38 cellular contexts compared by ENCODE assay signal in genomic region chrX:98637451-98637850, GRCh38.
"Had no signal": no experiment of that assay in that cellular context is flagged by ENCODE, and none has a peak within 500 bp of the region (broad histone marks: within the 10 kb centered on the region; RNA-seq: fewer than 3 reads in every experiment).

No MANE protein-coding gene starts in this region.

- H3K4me1 ChIP-seq: adrenal gland, ascending aorta, body of pancreas, breast epithelium had no signal

- H3K36me3 ChIP-seq: adrenal gland, ascending aorta, brain microvascular endothelial cell, breast epithelium, cardiac muscle cell had no signal

- H3K4me3 Mint-ChIP-seq: activated naive CD4-positive, alpha-beta T cell treated with anti-CD3 and anti-CD28 coated beads for 36 hours; activated naive CD4-positive, alpha-beta T cell treated with anti-CD3 and anti-CD28 coated beads, Interleukin-2, amount 10 ng/mL, durations not matched to agents 7 days and 5 days; activated naive CD4-positive, alpha-beta T cell treated with anti-CD3 and anti-CD28 coated beads, Interleukin-2, amount 50 U/mL, for 24 hours; activated naive CD8-positive, alpha-beta T cell; activated naive CD8-positive, alpha-beta T cell treated with anti-CD3 and anti-CD28 coated beads for 36 hours; activated naive CD8-positive, alpha-beta T cell treated with anti-CD3 and anti-CD28 coated beads, Interleukin-2, amount 10 ng/mL, durations not matched to agents 7 days and 5 days; activated naive CD8-positive, alpha-beta T cell treated with anti-CD3 and anti-CD28 coated beads, Interleukin-2, amount 50 U/mL, for 24 hours; activated T-cell treated with anti-CD3 and anti-CD28 coated beads, Interleukin-2, amount 50 U/mL, for 24 hours; activated T-cell treated with anti-CD3 and anti-CD28 coated beads, Interleukin-2, amount 50 U/mL, for 4 hours; activated T-cell treated with anti-CD3 and anti-CD28 coated beads, Interleukin-2, amount 50 U/mL, for 72 hours; activated T-helper 1 cell treated with anti-CD3 and anti-CD28 coated beads, Interleukin-12 subunit alpha, Interleukin-12 subunit beta, Interleukin-2, Interleukin-4 antibody, amounts not matched to agents 30 ng/mL and 10 ng/mL and 1 ng/mL, durations not matched to agents 14 hours and 24 hours and 36 hours; activated T-helper 17 cell treated with anti-CD3 and anti-CD28 coated beads, Interleukin-2, amount 50 U/mL, for 72 hours; brain; central memory CD8-positive, alpha-beta T cell had no signal

- H3K4me1 Mint-ChIP-seq: activated naive CD4-positive, alpha-beta T cell treated with anti-CD3 and anti-CD28 coated beads, Interleukin-2, amount 10 ng/mL, durations not matched to agents 7 days and 5 days; activated naive CD4-positive, alpha-beta T cell treated with anti-CD3 and anti-CD28 coated beads, Interleukin-2, amount 50 U/mL, for 24 hours; activated naive CD8-positive, alpha-beta T cell treated with anti-CD3 and anti-CD28 coated beads for 36 hours; activated naive CD8-positive, alpha-beta T cell treated with anti-CD3 and anti-CD28 coated beads, Interleukin-2, amount 10 ng/mL, durations not matched to agents 7 days and 5 days; activated naive CD8-positive, alpha-beta T cell treated with anti-CD3 and anti-CD28 coated beads, Interleukin-2, amount 50 U/mL, for 24 hours; activated T-helper 17 cell treated with anti-CD3 and anti-CD28 coated beads, Interleukin-2, amount 50 U/mL, for 72 hours; brain; central memory CD8-positive, alpha-beta T cell had no signal

- H3K27me3 ChIP-seq: adrenal gland, ascending aorta, body of pancreas, brain microvascular endothelial cell, cardiac muscle cell had no signal

- ATAC-seq: activated naive CD4-positive, alpha-beta T cell treated with anti-CD3 and anti-CD28 coated beads, Interleukin-2, amount 50 U/mL, for 72 hours; activated naive CD8-positive, alpha-beta T cell treated with anti-CD3 and anti-CD28 coated beads, Interleukin-2, amount 50 U/mL, for 24 hours; activated T-cell treated with anti-CD3 and anti-CD28 coated beads, Interleukin-2, amount 50 U/mL, for 4 hours; activated T-cell treated with anti-CD3 and anti-CD28 coated beads, Interleukin-2, amount 50 U/mL, for 72 hours; activated T-helper 17 cell treated with anti-CD3 and anti-CD28 coated beads, Interleukin-2, amount 50 U/mL, for 72 hours; body of pancreas had no signal

- H3K27ac ChIP-seq: adrenal gland, ascending aorta, body of pancreas, brain microvascular endothelial cell, breast epithelium, cardiac muscle cell had no signal

- H3K27me3 Mint-ChIP-seq: activated naive CD4-positive, alpha-beta T cell treated with anti-CD3 and anti-CD28 coated beads, Interleukin-2, amount 10 ng/mL, durations not matched to agents 7 days and 5 days; activated naive CD4-positive, alpha-beta T cell treated with anti-CD3 and anti-CD28 coated beads, Interleukin-2, amount 50 U/mL, for 24 hours; activated naive CD8-positive, alpha-beta T cell; activated naive CD8-positive, alpha-beta T cell treated with anti-CD3 and anti-CD28 coated beads for 36 hours; activated naive CD8-positive, alpha-beta T cell treated with anti-CD3 and anti-CD28 coated beads, Interleukin-2, amount 10 ng/mL, durations not matched to agents 7 days and 5 days; activated naive CD8-positive, alpha-beta T cell treated with anti-CD3 and anti-CD28 coated beads, Interleukin-2, amount 50 U/mL, for 24 hours; activated T-cell treated with anti-CD3 and anti-CD28 coated beads, Interleukin-2, amount 50 U/mL, for 24 hours; activated T-helper 17 cell treated with anti-CD3 and anti-CD28 coated beads, Interleukin-2, amount 50 U/mL, for 72 hours; brain; central memory CD8-positive, alpha-beta T cell had no signal

- H3K9me3 ChIP-seq: adrenal gland, ascending aorta, body of pancreas had no signal

- H3K36me3 Mint-ChIP-seq: activated naive CD4-positive, alpha-beta T cell treated with anti-CD3 and anti-CD28 coated beads, Interleukin-2, amount 10 ng/mL, durations not matched to agents 7 days and 5 days; activated naive CD4-positive, alpha-beta T cell treated with anti-CD3 and anti-CD28 coated beads, Interleukin-2, amount 50 U/mL, for 24 hours; activated naive CD4-positive, alpha-beta T cell treated with anti-CD3 and anti-CD28 coated beads, Interleukin-2, amount 50 U/mL, for 72 hours; activated naive CD8-positive, alpha-beta T cell; activated naive CD8-positive, alpha-beta T cell treated with anti-CD3 and anti-CD28 coated beads for 36 hours; activated naive CD8-positive, alpha-beta T cell treated with anti-CD3 and anti-CD28 coated beads, Interleukin-2, amount 10 ng/mL, durations not matched to agents 7 days and 5 days had no signal

- FAIRE-seq: bronchial epithelial cell had no signal

- H3K4me3 ChIP-seq: adrenal gland, ascending aorta, body of pancreas, breast epithelium, cardiac muscle cell had no signal

- H3K27ac Mint-ChIP-seq: activated naive CD4-positive, alpha-beta T cell treated with anti-CD3 and anti-CD28 coated beads for 36 hours; activated naive CD4-positive, alpha-beta T cell treated with anti-CD3 and anti-CD28 coated beads, Interleukin-2, amount 10 ng/mL, durations not matched to agents 7 days and 5 days; activated naive CD4-positive, alpha-beta T cell treated with anti-CD3 and anti-CD28 coated beads, Interleukin-2, amount 50 U/mL, for 24 hours; activated naive CD4-positive, alpha-beta T cell treated with anti-CD3 and anti-CD28 coated beads, Interleukin-2, amount 50 U/mL, for 72 hours; activated naive CD8-positive, alpha-beta T cell; activated naive CD8-positive, alpha-beta T cell treated with anti-CD3 and anti-CD28 coated beads for 36 hours; activated naive CD8-positive, alpha-beta T cell treated with anti-CD3 and anti-CD28 coated beads, Interleukin-2, amount 10 ng/mL, durations not matched to agents 7 days and 5 days; activated naive CD8-positive, alpha-beta T cell treated with anti-CD3 and anti-CD28 coated beads, Interleukin-2, amount 50 U/mL, for 24 hours; activated T-cell treated with anti-CD3 and anti-CD28 coated beads, Interleukin-2, amount 50 U/mL, for 24 hours; activated T-cell treated with anti-CD3 and anti-CD28 coated beads, Interleukin-2, amount 50 U/mL, for 72 hours; activated T-helper 1 cell treated with anti-CD3 and anti-CD28 coated beads, Interleukin-12 subunit alpha, Interleukin-12 subunit beta, Interleukin-2, Interleukin-4 antibody, amounts not matched to agents 30 ng/mL and 10 ng/mL and 1 ng/mL, durations not matched to agents 14 hours and 24 hours and 36 hours; activated T-helper 17 cell treated with anti-CD3 and anti-CD28 coated beads, Interleukin-2, amount 50 U/mL, for 72 hours; activated T-helper 2 cell treated with anti-CD3 and anti-CD28 coated beads, Interferon-gamma antibody, Interleukin-2, Interleukin-4, amounts not matched to agents 10 μg/mL and 5 μg/mL and 100 μg/mL, durations not matched to agents 14 hours and 24 hours and 36 hours; brain had no signal

- H3K9me3 Mint-ChIP-seq: activated naive CD4-positive, alpha-beta T cell treated with anti-CD3 and anti-CD28 coated beads for 36 hours; activated naive CD4-positive, alpha-beta T cell treated with anti-CD3 and anti-CD28 coated beads, Interleukin-2, amount 10 ng/mL, durations not matched to agents 7 days and 5 days; activated naive CD4-positive, alpha-beta T cell treated with anti-CD3 and anti-CD28 coated beads, Interleukin-2, amount 50 U/mL, for 24 hours; activated naive CD8-positive, alpha-beta T cell treated with anti-CD3 and anti-CD28 coated beads for 36 hours had no signal

- DNase-seq: activated effector memory CD4-positive, alpha-beta T cell treated with anti-CD3 and anti-CD28 coated beads, Interleukin-2, amount 50 U/mL, for 16 hours; activated effector memory CD4-positive, alpha-beta T cell treated with Interleukin-2 at 50 U/mL for 16 hours; activated gamma-delta T cell; activated gamma-delta T cell treated with Interleukin-2 at 50 U/mL for 16 hours; activated naive CD4-positive, alpha-beta T cell; activated naive CD4-positive, alpha-beta T cell treated with anti-CD3 and anti-CD28 coated beads for 36 hours; activated naive CD4-positive, alpha-beta T cell treated with anti-CD3 and anti-CD28 coated beads, Interleukin-2, amount 10 ng/mL, durations not matched to agents 7 days and 5 days; activated naive CD4-positive, alpha-beta T cell treated with anti-CD3 and anti-CD28 coated beads, Interleukin-2, amount 50 U/mL, for 16 hours; activated naive CD4-positive, alpha-beta T cell treated with Interleukin-2 at 50 U/mL for 16 hours; activated naive CD8-positive, alpha-beta T cell treated with anti-CD3 and anti-CD28 coated beads for 36 hours; activated naive CD8-positive, alpha-beta T cell treated with anti-CD3 and anti-CD28 coated beads, Interleukin-2, amount 10 ng/mL, durations not matched to agents 7 days and 5 days; activated naive CD8-positive, alpha-beta T cell treated with anti-CD3 and anti-CD28 coated beads, Interleukin-2, amount 50 U/mL, for 24 hours; activated T-cell treated with anti-CD3 and anti-CD28 coated beads, Interleukin-2, amount 50 U/mL, for 24 hours; activated T-cell treated with anti-CD3 and anti-CD28 coated beads, Interleukin-2, amount 50 U/mL, for 4 hours; activated T-cell treated with anti-CD3 and anti-CD28 coated beads, Interleukin-2, amount 50 U/mL, for 48 hours; activated T-cell treated with anti-CD3 and anti-CD28 coated beads, Interleukin-2, amount 50 U/mL, for 72 hours; adrenal gland; amniotic stem cell; amygdala; anterior cingulate cortex; aorta; body of pancreas; brain microvascular endothelial cell; caudate nucleus; central memory CD4-positive, alpha-beta T cell; cerebellar nuclear complex had no signal
